16 cellular contexts compared by ENCODE assay signal in genomic region chr2:217931846-217932560, GRCh38.
DNase-seq lines count a peak whose midpoint lies in the region; ATAC-seq, FAIRE-seq and TF ChIP-seq lines count a peak whose summit lies in the region.
"Had no signal": no experiment of that assay in that cellular context is flagged by ENCODE, and none has a peak within 500 bp of the region (broad histone marks: within the 10 kb centered on the region; RNA-seq: fewer than 3 reads in every experiment).

No MANE protein-coding gene starts in this region.

- no peaks in the 10 kb centered on the region for H3K36me3 ChIP-seq in ACC112 (ENCODE audit: insufficient read depth, low read length)
- no peaks in the 10 kb centered on the region for H3K36me3 ChIP-seq in liver (ENCODE audit: control insufficient read depth in 4 of 4, insufficient read depth in 3 of 4, low read depth in 1 of 4, low read length in 3 of 4)
- no peaks in the 10 kb centered on the region for H3K36me3 ChIP-seq in skeletal muscle tissue (ENCODE audit: control insufficient read depth in 3 of 3, insufficient read depth in 3 of 3, low read length in 3 of 3)
- no peaks in the 10 kb centered on the region for H3K36me3 ChIP-seq in pancreas

- H3K27ac ChIP-seq in ACC112 (ENCODE audit: low read depth, low read length) (0 out of 2 replicates have a peak overlapping the region, but pooled peaks have one; percentile 69), angular gyrus (ENCODE audit: low read depth, low read length) (peak overlapping the region; percentile 10), liver (ENCODE audit: low read depth in 1 of 2, low read length in 2 of 2) (peak overlapping the region; percentile 95 to 99), skeletal muscle tissue (ENCODE audit: low read depth, low read length) (peak overlapping the region; percentile 87), pancreas (peak overlapping the region in 1 of 4 donors; percentile 78)

- TF ChIP-seq CTCF in liver (IDR thresholded peaks at IDR 0.05; ENCODE audit: low read depth, low read length, missing input control) (no peak), pancreas (IDR thresholded peaks at IDR 0.05) (no peak)

- H3K79me2 ChIP-seq in ACC112 (ENCODE audit: control insufficient read depth, insufficient read depth, low read length, unreplicated experiment) = peaks cover 79% of the 10 kb centered on the region

- H3K9ac ChIP-seq in liver (ENCODE audit: low read depth in 1 of 2, low read length in 2 of 2) (peak overlapping the region; percentile 32 to 47), skeletal muscle tissue (ENCODE audit: low read depth in 1 of 3, low read length in 3 of 3) (no peak overlapping the region)

- H3K9me3 ChIP-seq in liver (ENCODE audit: control insufficient read depth in 4 of 4, low read length in 3 of 4) (no peaks in the 10 kb centered on the region), skeletal muscle tissue (ENCODE audit: control insufficient read depth in 3 of 3, low read length in 3 of 3) (no peaks in the 10 kb centered on the region), pancreas (no peaks in the 10 kb centered on the region)

- no peak for FAIRE-seq in pancreas (lab: Jason Lieb, UNC)
- FAIRE-seq: frontal cortex, RCC 7860, TTC549 had no signal

- no peak for DNase-seq in pancreas
- no peak for DNase-seq in RKO (ENCODE audit: low spot score)
- no peak for DNase-seq in GOT3 (lab: John Stamatoyannopoulos, UW)
- no peak for DNase-seq in NCI-H1417 (lab: John Stamatoyannopoulos, UW)
- DNase-seq: activated CD4-positive, alpha-beta T cell treated with anti-CD3 and anti-CD28 coated beads for 48 hours; activated effector memory CD4-positive, alpha-beta T cell treated with Interleukin-2 at 50 U/mL for 16 hours; CD8-positive, alpha-beta T cell; naive B cell had no signal

- intact Hi-C loops in pancreas (cut with DNase I) = no loop called here

- WGBS in liver = 83% methylated on average over 6 of the region's 6 CpGs
- WGBS in pancreas, 2 donors = 84 to 85% methylated on average over 6 of the region's 6 CpGs

- no peak overlapping the region for H2AFZ ChIP-seq in ACC112 (ENCODE audit: low read length, unreplicated experiment)
- H2AFZ ChIP-seq: GM23338 had no signal

- no peak overlapping the region for H3K4me3 ChIP-seq in ACC112 (ENCODE audit: low read depth, low read length)
- H3K4me3 ChIP-seq in liver (ENCODE audit: low read depth in 1 of 3, low read length in 3 of 3) = no peak overlapping the region
- no peak overlapping the region for H3K4me3 ChIP-seq in skeletal muscle tissue (ENCODE audit: low read length in 3 of 3)
- H3K4me3 ChIP-seq in pancreas = no peak overlapping the region
- H3K4me3 ChIP-seq: GM23338 had no signal

- peaks cover 84% of the 10 kb centered on the region for H3K4me1 ChIP-seq in ACC112 (ENCODE audit: control insufficient read depth, insufficient read depth, low read length, unreplicated experiment)
- peaks cover 41 to 98% (median 81%) of the 10 kb centered on the region in 4 donors for H3K4me1 ChIP-seq in liver (ENCODE audit: control insufficient read depth in 4 of 4, insufficient read depth in 4 of 4, low read length in 3 of 4)
- H3K4me1 ChIP-seq in skeletal muscle tissue (ENCODE audit: control insufficient read depth in 3 of 3, insufficient read depth in 3 of 3, low read length in 3 of 3) = peaks cover 96 to 98% (median 98%) of the 10 kb centered on the region in 3 donors
- H3K4me1 ChIP-seq in pancreas = peaks cover 36 to 78% (median 51%) of the 10 kb centered on the region in 3 donors

- H3K27me3 ChIP-seq in ACC112 (ENCODE audit: insufficient read depth, low read length) (no peaks in the 10 kb centered on the region), liver (ENCODE audit: control insufficient read depth in 4 of 4, insufficient read depth in 4 of 4, low read length in 3 of 4) (no peaks in the 10 kb centered on the region), skeletal muscle tissue (ENCODE audit: control insufficient read depth in 3 of 3, insufficient read depth in 3 of 3, low read length in 3 of 3) (no peaks in the 10 kb centered on the region), pancreas (no peaks in the 10 kb centered on the region)

- ATAC-seq in pancreas = no peak
- ATAC-seq: CD8-positive, alpha-beta T cell; GM23338 had no signal

- TF ChIP-seq RAD21 in liver (IDR thresholded peaks at IDR 0.05) = no peak

TF ChIP-seq in liver, 16 proteins besides CTCF, POLR2A, EP300 and RAD21:
- no peak for TF ChIP-seq SP1 (IDR thresholded peaks at IDR 0.05)
- no peak for TF ChIP-seq YY1 (IDR thresholded peaks at IDR 0.05)
- TF ChIP-seq GABPA (IDR thresholded peaks at IDR 0.05 in 1 of 2, conservative IDR thresholded peaks at IDR 0.05 in 1 of 2) = no peak
- TF ChIP-seq NR2F2 (IDR thresholded peaks at IDR 0.05) = no peak
- no peak for TF ChIP-seq ZBTB33 (IDR thresholded peaks at IDR 0.05)
- no peak for TF ChIP-seq EGR1 (IDR thresholded peaks at IDR 0.05; ENCODE audit: low read depth in 2 of 2)
- no peak for TF ChIP-seq HNF4A (conservative IDR thresholded peaks at IDR 0.05)
- TF ChIP-seq, protein P1, sequence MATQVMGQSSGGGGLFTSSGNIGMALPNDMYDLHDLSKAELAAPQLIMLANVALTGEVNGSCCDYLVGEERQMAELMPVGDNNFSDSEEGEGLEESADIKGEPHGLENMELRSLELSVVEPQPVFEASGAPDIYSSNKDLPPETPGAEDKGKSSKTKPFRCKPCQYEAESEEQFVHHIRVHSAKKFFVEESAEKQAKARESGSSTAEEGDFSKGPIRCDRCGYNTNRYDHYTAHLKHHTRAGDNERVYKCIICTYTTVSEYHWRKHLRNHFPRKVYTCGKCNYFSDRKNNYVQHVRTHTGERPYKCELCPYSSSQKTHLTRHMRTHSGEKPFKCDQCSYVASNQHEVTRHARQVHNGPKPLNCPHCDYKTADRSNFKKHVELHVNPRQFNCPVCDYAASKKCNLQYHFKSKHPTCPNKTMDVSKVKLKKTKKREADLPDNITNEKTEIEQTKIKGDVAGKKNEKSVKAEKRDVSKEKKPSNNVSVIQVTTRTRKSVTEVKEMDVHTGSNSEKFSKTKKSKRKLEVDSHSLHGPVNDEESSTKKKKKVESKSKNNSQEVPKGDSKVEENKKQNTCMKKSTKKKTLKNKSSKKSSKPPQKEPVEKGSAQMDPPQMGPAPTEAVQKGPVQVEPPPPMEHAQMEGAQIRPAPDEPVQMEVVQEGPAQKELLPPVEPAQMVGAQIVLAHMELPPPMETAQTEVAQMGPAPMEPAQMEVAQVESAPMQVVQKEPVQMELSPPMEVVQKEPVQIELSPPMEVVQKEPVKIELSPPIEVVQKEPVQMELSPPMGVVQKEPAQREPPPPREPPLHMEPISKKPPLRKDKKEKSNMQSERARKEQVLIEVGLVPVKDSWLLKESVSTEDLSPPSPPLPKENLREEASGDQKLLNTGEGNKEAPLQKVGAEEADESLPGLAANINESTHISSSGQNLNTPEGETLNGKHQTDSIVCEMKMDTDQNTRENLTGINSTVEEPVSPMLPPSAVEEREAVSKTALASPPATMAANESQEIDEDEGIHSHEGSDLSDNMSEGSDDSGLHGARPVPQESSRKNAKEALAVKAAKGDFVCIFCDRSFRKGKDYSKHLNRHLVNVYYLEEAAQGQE (IDR thresholded peaks at IDR 0.05) = no peak
- no peak for TF ChIP-seq HNF4G (IDR thresholded peaks at IDR 0.05)
- TF ChIP-seq FOXA1 (IDR thresholded peaks at IDR 0.05) = no peak
- no peak for TF ChIP-seq FOXA2 (IDR thresholded peaks at IDR 0.05)
- TF ChIP-seq TAF1 (conservative IDR thresholded peaks at IDR 0.05) = no peak

Comparison
In these comparisons a context has a peak if more than half of its experiments do, and no peak if none do; other contexts are left out.
1. H3K9ac ChIP-seq: peak in liver (2 of 2); none in skeletal muscle tissue (0 of 3).